In the genomic region with DNA sequence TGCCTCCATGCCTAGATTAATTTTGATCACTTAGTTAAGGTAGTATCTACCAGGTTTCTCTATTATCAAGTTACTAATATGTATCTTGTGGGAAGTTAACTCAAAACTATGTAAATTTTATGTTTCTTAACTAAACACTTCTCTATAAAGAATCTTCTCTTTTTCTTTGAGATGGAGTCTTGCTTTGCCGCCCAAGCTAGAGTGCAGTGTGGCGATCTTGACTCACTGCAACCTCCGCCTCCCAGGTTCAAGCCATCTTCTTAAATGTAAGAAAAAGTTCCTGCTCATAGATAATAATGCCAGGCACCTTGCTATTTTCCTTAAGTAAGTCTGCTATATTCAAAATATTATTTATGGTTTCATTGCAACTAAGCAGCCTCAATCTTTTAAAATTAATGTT, we compare ENCODE assay signal across 1 cellular context.
TF ChIP-seq lines count a peak whose summit lies in the region.

No MANE protein-coding gene starts in this region.

TF ChIP-seq in SK-N-SH treated with all-trans-retinoic acid at 6 μM for 48 hours, 23 proteins besides CTCF, POLR2A, EP300 and RAD21 (continued from another document):
- TF ChIP-seq, protein P1, sequence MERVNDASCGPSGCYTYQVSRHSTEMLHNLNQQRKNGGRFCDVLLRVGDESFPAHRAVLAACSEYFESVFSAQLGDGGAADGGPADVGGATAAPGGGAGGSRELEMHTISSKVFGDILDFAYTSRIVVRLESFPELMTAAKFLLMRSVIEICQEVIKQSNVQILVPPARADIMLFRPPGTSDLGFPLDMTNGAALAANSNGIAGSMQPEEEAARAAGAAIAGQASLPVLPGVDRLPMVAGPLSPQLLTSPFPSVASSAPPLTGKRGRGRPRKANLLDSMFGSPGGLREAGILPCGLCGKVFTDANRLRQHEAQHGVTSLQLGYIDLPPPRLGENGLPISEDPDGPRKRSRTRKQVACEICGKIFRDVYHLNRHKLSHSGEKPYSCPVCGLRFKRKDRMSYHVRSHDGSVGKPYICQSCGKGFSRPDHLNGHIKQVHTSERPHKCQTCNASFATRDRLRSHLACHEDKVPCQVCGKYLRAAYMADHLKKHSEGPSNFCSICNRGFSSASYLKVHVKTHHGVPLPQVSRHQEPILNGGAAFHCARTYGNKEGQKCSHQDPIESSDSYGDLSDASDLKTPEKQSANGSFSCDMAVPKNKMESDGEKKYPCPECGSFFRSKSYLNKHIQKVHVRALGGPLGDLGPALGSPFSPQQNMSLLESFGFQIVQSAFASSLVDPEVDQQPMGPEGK (CRISPR knock-in tag; IDR thresholded peaks at IDR 0.05; ENCODE audit: borderline replicate concordance) = no peak
- TF ChIP-seq, protein P2, sequence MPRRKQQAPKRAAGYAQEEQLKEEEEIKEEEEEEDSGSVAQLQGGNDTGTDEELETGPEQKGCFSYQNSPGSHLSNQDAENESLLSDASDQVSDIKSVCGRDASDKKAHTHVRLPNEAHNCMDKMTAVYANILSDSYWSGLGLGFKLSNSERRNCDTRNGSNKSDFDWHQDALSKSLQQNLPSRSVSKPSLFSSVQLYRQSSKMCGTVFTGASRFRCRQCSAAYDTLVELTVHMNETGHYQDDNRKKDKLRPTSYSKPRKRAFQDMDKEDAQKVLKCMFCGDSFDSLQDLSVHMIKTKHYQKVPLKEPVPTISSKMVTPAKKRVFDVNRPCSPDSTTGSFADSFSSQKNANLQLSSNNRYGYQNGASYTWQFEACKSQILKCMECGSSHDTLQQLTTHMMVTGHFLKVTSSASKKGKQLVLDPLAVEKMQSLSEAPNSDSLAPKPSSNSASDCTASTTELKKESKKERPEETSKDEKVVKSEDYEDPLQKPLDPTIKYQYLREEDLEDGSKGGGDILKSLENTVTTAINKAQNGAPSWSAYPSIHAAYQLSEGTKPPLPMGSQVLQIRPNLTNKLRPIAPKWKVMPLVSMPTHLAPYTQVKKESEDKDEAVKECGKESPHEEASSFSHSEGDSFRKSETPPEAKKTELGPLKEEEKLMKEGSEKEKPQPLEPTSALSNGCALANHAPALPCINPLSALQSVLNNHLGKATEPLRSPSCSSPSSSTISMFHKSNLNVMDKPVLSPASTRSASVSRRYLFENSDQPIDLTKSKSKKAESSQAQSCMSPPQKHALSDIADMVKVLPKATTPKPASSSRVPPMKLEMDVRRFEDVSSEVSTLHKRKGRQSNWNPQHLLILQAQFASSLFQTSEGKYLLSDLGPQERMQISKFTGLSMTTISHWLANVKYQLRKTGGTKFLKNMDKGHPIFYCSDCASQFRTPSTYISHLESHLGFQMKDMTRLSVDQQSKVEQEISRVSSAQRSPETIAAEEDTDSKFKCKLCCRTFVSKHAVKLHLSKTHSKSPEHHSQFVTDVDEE (CRISPR knock-in tag; IDR thresholded peaks at IDR 0.05) = no peak
- TF ChIP-seq, protein P3, sequence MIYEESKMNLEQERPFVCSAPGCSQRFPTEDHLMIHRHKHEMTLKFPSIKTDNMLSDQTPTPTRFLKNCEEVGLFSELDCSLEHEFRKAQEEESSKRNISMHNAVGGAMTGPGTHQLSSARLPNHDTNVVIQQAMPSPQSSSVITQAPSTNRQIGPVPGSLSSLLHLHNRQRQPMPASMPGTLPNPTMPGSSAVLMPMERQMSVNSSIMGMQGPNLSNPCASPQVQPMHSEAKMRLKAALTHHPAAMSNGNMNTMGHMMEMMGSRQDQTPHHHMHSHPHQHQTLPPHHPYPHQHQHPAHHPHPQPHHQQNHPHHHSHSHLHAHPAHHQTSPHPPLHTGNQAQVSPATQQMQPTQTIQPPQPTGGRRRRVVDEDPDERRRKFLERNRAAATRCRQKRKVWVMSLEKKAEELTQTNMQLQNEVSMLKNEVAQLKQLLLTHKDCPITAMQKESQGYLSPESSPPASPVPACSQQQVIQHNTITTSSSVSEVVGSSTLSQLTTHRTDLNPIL (CRISPR knock-in tag; IDR thresholded peaks at IDR 0.05; ENCODE audit: low read depth) = no peak
- TF ChIP-seq ISL1 (CRISPR knock-in tag; IDR thresholded peaks at IDR 0.05) (no peak), ESRRG (CRISPR knock-in tag; IDR thresholded peaks at IDR 0.05) (no peak), ZC3H10 (CRISPR knock-in tag; IDR thresholded peaks at IDR 0.05) (no peak)
